ENCODE assay signal across 27 cellular contexts in genomic region chr6:67976486-67976885, GRCh38.
"Had no signal": no experiment of that assay in that cellular context is flagged by ENCODE, and none has a peak within 500 bp of the region (broad histone marks: within the 10 kb centered on the region; RNA-seq: fewer than 3 reads in every experiment).

No MANE protein-coding gene starts in this region.

- FAIRE-seq: colon, endometrium, endothelial cell of umbilical vein, frontal cortex had no signal

- H3K36me3 ChIP-seq: colonic mucosa, esophagus muscularis mucosa, esophagus squamous epithelium, gastrocnemius medialis, gastroesophageal sphincter, heart left ventricle, heart right ventricle had no signal

- ATAC-seq: effector memory CD8-positive, alpha-beta T cell; esophagus mucosa; foreskin keratinocyte; gastrocnemius medialis; gastroesophageal sphincter; heart left ventricle; heart right ventricle had no signal

- H3K4me1 ChIP-seq: colonic mucosa, esophagus muscularis mucosa, esophagus squamous epithelium, foreskin keratinocyte, gastrocnemius medialis, gastroesophageal sphincter, heart left ventricle, heart right ventricle had no signal

- DNase-seq: colonic mucosa; cortex of kidney; dermis blood vessel endothelial cell; dorsolateral prefrontal cortex; effector CD4-positive, alpha-beta T cell; effector CD8-positive, alpha-beta T cell; effector memory CD4-positive, alpha-beta T cell; effector memory CD8-positive, alpha-beta T cell; endodermal cell; erythroblast; esophagus squamous epithelium; foreskin fibroblast; foreskin keratinocyte; foreskin melanocyte; gastrocnemius medialis; glutamatergic neuron; heart left ventricle; heart right ventricle had no signal

- H3K4me3 ChIP-seq: colonic mucosa, coronary artery, dorsolateral prefrontal cortex, esophagus muscularis mucosa, esophagus squamous epithelium, gastrocnemius medialis, gastroesophageal sphincter, heart left ventricle, heart right ventricle had no signal

- H3K9me3 ChIP-seq: colonic mucosa, esophagus muscularis mucosa, esophagus squamous epithelium, gastrocnemius medialis, gastroesophageal sphincter, heart left ventricle, heart right ventricle had no signal

- H3K27ac ChIP-seq: colonic mucosa, coronary artery, dorsolateral prefrontal cortex, epithelial cell of prostate, esophagus muscularis mucosa, esophagus squamous epithelium, foreskin keratinocyte, gastrocnemius medialis, gastroesophageal sphincter, heart left ventricle, heart right ventricle had no signal

- H3K27me3 ChIP-seq: colonic mucosa, dorsolateral prefrontal cortex, esophagus muscularis mucosa, esophagus squamous epithelium, foreskin keratinocyte, gastrocnemius medialis, gastroesophageal sphincter, heart left ventricle, heart right ventricle had no signal
